11 cellular contexts compared by ENCODE assay signal in the genomic region with DNA sequence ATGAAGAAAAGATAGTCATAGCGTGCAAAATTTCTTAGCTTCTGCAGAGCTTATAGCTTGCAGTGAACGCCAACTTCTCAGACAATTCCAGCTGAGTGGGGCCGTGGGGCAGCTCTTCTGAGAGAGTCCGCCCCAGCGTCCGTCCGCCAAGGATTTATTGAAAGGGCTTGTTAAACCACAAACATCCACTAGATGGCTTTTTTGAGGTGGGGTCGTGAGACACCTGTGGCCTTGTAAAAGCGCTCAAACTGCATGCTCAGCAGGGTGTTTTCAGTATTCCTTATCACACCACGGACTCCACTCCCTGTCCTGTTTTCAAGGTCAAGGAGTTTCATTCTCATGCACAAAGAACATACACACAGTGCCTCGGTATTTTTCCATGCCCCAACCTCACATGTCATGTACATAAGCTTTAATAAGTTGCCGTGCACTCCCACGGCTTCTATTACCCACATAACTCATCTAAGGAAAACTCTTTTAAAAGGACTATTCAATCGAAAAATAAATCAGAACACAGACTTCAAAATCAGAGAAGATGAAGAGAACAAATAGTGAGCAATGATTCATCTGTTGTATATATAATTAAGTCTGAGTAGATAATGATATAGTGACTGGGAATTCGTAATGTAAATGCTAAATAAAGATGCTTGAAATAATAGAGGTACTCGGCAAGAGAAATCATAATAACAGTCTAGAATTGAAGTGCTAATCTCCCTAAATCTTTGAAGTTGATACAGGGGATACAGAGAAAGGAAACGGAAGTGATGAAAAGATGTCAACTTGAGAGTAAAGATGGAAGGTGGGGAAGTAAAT. TPM values are rescaled to one million over a fixed set of nuclear protein-coding genes. Genes with fewer than 3 reads are reported as not detected.
DNase-seq lines count a peak whose midpoint lies in the region; ATAC-seq and TF ChIP-seq lines count a peak whose summit lies in the region.
"Had no signal": no experiment of that assay in that cellular context is flagged by ENCODE, and none has a peak within 500 bp of the region (broad histone marks: within the 10 kb centered on the region; RNA-seq: fewer than 3 reads in every experiment).

No MANE protein-coding gene starts in this region.

- H3K27ac Mint-ChIP-seq in nephron progenitor cell = no peak overlapping the region

- H3K9me3 ChIP-seq in DND-41 (ENCODE audit: insufficient read depth, low read length, severe bottlenecking) (no peaks in the 10 kb centered on the region), Karpas-422 (ENCODE audit: low read length) (no peaks in the 10 kb centered on the region)

- peaks cover 22% of the 10 kb centered on the region for H3K36me3 Mint-ChIP-seq in nephron progenitor cell (ENCODE audit: low read depth)

- no peaks in the 10 kb centered on the region for H3K4me1 Mint-ChIP-seq in nephron progenitor cell

- DNase-seq in DND-41 (peak; percentile 21), Karpas-422 (peak; percentile 70), dermis blood vessel endothelial cell (peak; percentile 37), nephron progenitor cell (peak; percentile 45), DMS 273 treated with DMSO at 0.1 percent for 48 hours (lab: John Stamatoyannopoulos, UW) (no peak), NCI-H1105 (lab: John Stamatoyannopoulos, UW) (no peak), NCI-H2107 (lab: John Stamatoyannopoulos, UW) (no peak)
- DNase-seq: activated gamma-delta T cell treated with Interleukin-2 at 50 U/mL for 16 hours; stimulated activated naive CD8-positive, alpha-beta T cell treated with anti-CD3 and anti-CD28 coated beads, Interleukin-15, Interleukin-2, amounts not matched to agents 100 U/mL and 50 U/mL, for 24 hours had no signal

- peaks cover 21% of the 10 kb centered on the region for H3K9me3 Mint-ChIP-seq in nephron progenitor cell

- H3K79me2 ChIP-seq in DND-41 (ENCODE audit: insufficient read depth, low read length) (no peaks in the 10 kb centered on the region), Karpas-422 (ENCODE audit: low read length) (no peaks in the 10 kb centered on the region)

- no peaks in the 10 kb centered on the region for H3K9me2 ChIP-seq in Karpas-422 (replicated peaks; ENCODE audit: insufficient read depth, low read length)

- H3K4me3 ChIP-seq in DND-41 (ENCODE audit: low read depth in 1 of 2, low read length in 2 of 2) (no peak overlapping the region), Karpas-422 (ENCODE audit: low read length) (no peak overlapping the region)

- H4K20me1 ChIP-seq in DND-41 (ENCODE audit: insufficient read depth, low read length) (no peaks in the 10 kb centered on the region), Karpas-422 (ENCODE audit: insufficient read depth, low read depth, low read length) (no peaks in the 10 kb centered on the region)

- H2AFZ ChIP-seq in DND-41 (ENCODE audit: low read depth, low read length) = no peak overlapping the region
- no peak overlapping the region for H2AFZ ChIP-seq in Karpas-422 (ENCODE audit: low read length)

- no peaks in the 10 kb centered on the region for H3K27me3 Mint-ChIP-seq in nephron progenitor cell (ENCODE audit: low read depth, poor library complexity)

- H3K4me3 Mint-ChIP-seq in nephron progenitor cell = no peak overlapping the region

- H3K4me1 ChIP-seq in DND-41 (ENCODE audit: insufficient read depth, low read length) (no peaks in the 10 kb centered on the region), Karpas-422 (ENCODE audit: low read length) (no peaks in the 10 kb centered on the region)

- no peak overlapping the region for H3K9ac ChIP-seq in DND-41 (ENCODE audit: low read depth, low read length)
- H3K9ac ChIP-seq in Karpas-422 (ENCODE audit: low read length) = no peak overlapping the region

- H3K27ac ChIP-seq in DND-41 (ENCODE audit: low read length) (no peak overlapping the region), Karpas-422 (ENCODE audit: low read length) (no peak overlapping the region)

- ATAC-seq in DND-41 (ENCODE audit: insufficient read depth, low read depth) = peak; percentile 39; the same call in 1 of the 3 replicates
- ATAC-seq in GM19328 (IDR thresholded peaks at IDR 0.05; ENCODE audit: unreplicated experiment) = no peak
- ATAC-seq: stimulated activated naive CD8-positive, alpha-beta T cell treated with anti-CD3 and anti-CD28 coated beads, Interleukin-15, Interleukin-2, amounts not matched to agents 100 U/mL and 50 U/mL, for 24 hours had no signal

- TF ChIP-seq CTCF in DND-41 (IDR thresholded peaks at IDR 0.05; ENCODE audit: borderline replicate concordance, extremely low read depth, low read length, poor library complexity, severe bottlenecking) = peak; percentile 49
- peak; percentile 66 for TF ChIP-seq CTCF in nephron progenitor cell (IDR thresholded peaks at IDR 0.05)

- H3K4me2 ChIP-seq in DND-41 (ENCODE audit: insufficient read depth, low read length) (no peak overlapping the region), Karpas-422 (ENCODE audit: low read depth, low read length, poor library complexity, severe bottlenecking) (no peak overlapping the region)

- H3K27me3 ChIP-seq in DND-41 (ENCODE audit: insufficient read depth, low read length, poor library complexity) = no peaks in the 10 kb centered on the region
- H3K27me3 ChIP-seq in Karpas-422 (ENCODE audit: low read length) = no peaks in the 10 kb centered on the region

- H3K36me3 ChIP-seq in DND-41 (ENCODE audit: insufficient read depth, low read length) = no peaks in the 10 kb centered on the region
- H3K36me3 ChIP-seq in Karpas-422 (ENCODE audit: insufficient read depth, low read length) = no peaks in the 10 kb centered on the region

RNA-seq across cellular contexts. Expression of a gene that starts 46.7 kb away (rescaled TPM):
- total RNA-seq in Karpas-422 (2014; rRNA removed; shearing (Covaris generic); ENCODE audit: low replicate concordance) = 22.5 and 22.7 TPM in 2 replicates
- total RNA-seq in dermis blood vessel endothelial cell = 9.5 and 17.4 TPM in 2 replicates

RNA-seq across cellular contexts. Expression of a gene that starts 46.9 kb away (rescaled TPM):
- 0.52 and 0.69 TPM in 2 replicates for total RNA-seq in Karpas-422 (2014; rRNA removed; shearing (Covaris generic); ENCODE audit: low replicate concordance)
- total RNA-seq in dermis blood vessel endothelial cell = 1.7 and 2.0 TPM in 2 replicates

RNA-seq across cellular contexts. Expression of a gene that starts 57.4 kb away (rescaled TPM):
- total RNA-seq in Karpas-422 (2014; rRNA removed; shearing (Covaris generic); ENCODE audit: low replicate concordance) = not detected in 2 replicates
- 1.2 and 1.6 TPM in 2 replicates for total RNA-seq in dermis blood vessel endothelial cell
- total RNA-seq: LHCN-M2 had no signal

Comparison
In these comparisons a context has a peak if more than half of its experiments do, and no peak if none do; other contexts are left out.
1. DNase-seq: peak in DND-41 (single experiment), Karpas-422 (single experiment), dermis blood vessel endothelial cell (single experiment) and nephron progenitor cell (single experiment); none in DMS 273 treated with DMSO at 0.1 percent for 48 hours (single experiment), NCI-H1105 (single experiment) and NCI-H2107 (single experiment).